ENCODE assay signal across 28 cellular contexts in genomic region chr16:68980695-68981315, GRCh38.
"Had no signal": no experiment of that assay in that cellular context is flagged by ENCODE, and none has a peak within 500 bp of the region (broad histone marks: within the 10 kb centered on the region; RNA-seq: fewer than 3 reads in every experiment).

No MANE protein-coding gene starts in this region.

- H3K4me2 ChIP-seq: neural progenitor cell had no signal

- H3K9ac ChIP-seq: neural progenitor cell, parathyroid adenoma had no signal

- DNase-seq: naive thymus-derived CD4-positive, alpha-beta T cell; natural killer cell; occipital lobe; ovary; posterior cingulate gyrus; psoas muscle; right cardiac atrium; right lobe of liver; sigmoid colon; small intestine; stimulated activated CD4-positive, alpha-beta T cell treated with anti-CD3 and anti-CD28 coated beads, Interleukin-1b, Interleukin-23, amount 100 ng/mL, for 48 hours; stimulated activated CD4-positive, alpha-beta T cell treated with anti-CD3 and anti-CD28 coated beads, Interleukin-4, amount 100 ng/mL, for 1 hour; stimulated activated CD4-positive, alpha-beta T cell treated with anti-CD3 and anti-CD28 coated beads, Interleukin-4, amount 100 ng/mL, for 4 hours; stimulated activated CD8-positive, alpha-beta memory T cell treated with anti-CD3 and anti-CD28 coated beads, Interleukin-4, amount 100 ng/mL, for 48 hours; stimulated activated naive CD4-positive, alpha-beta T cell; stimulated activated naive CD8-positive, alpha-beta T cell treated with anti-CD3 and anti-CD28 coated beads, Interleukin-15, amount 100 ng/mL, for 72 hours; stimulated activated naive CD8-positive, alpha-beta T cell treated with anti-CD3 and anti-CD28 coated beads, Interleukin-15, Interleukin-2, amounts not matched to agents 100 U/mL and 50 U/mL, for 24 hours; substantia nigra; testis; trophoblast cell; upper lobe of left lung had no signal

- H3K4me3 ChIP-seq: neural progenitor cell, ovary, psoas muscle, right lobe of liver, sigmoid colon, suprapubic skin, testis, tibial nerve, upper lobe of left lung, vagina had no signal

- ATAC-seq: naive thymus-derived CD4-positive, alpha-beta T cell; natural killer cell; psoas muscle; right cardiac atrium; right lobe of liver; stimulated activated memory B cell treated with anti-CD40 and anti-IgM and Interleukin-4, amounts not matched to agents 10 μg/mL and 1 μg/mL and 100 μg/mL, for 72 hours; stimulated activated naive CD8-positive, alpha-beta T cell treated with anti-CD3 and anti-CD28 coated beads, Interleukin-15, amount 100 ng/mL, for 72 hours; stimulated activated naive CD8-positive, alpha-beta T cell treated with anti-CD3 and anti-CD28 coated beads, Interleukin-15, Interleukin-2, amounts not matched to agents 100 U/mL and 50 U/mL, for 24 hours had no signal

- H3K27me3 ChIP-seq: neural progenitor cell, ovary, right lobe of liver, sigmoid colon, suprapubic skin, testis, tibial nerve, upper lobe of left lung, vagina had no signal

- H3K4me1 ChIP-seq: neural progenitor cell, parathyroid adenoma, psoas muscle, right lobe of liver, suprapubic skin, tibial nerve, vagina had no signal

- H3K36me3 ChIP-seq: neural progenitor cell, ovary had no signal

- H3K9me3 ChIP-seq: ovary, psoas muscle, right lobe of liver, sigmoid colon, suprapubic skin, testis, tibial nerve, upper lobe of left lung, vagina had no signal

- H3K79me2 ChIP-seq: parathyroid adenoma had no signal

- H2AFZ ChIP-seq: neural progenitor cell, parathyroid adenoma had no signal

- H3K27ac ChIP-seq: neural progenitor cell, ovary, parathyroid adenoma, psoas muscle, right lobe of liver, sigmoid colon, suprapubic skin, testis, tibial nerve, upper lobe of left lung, vagina had no signal

- FAIRE-seq: small intestine, urothelium cell line had no signal
